ENCODE assay signal across 20 cellular contexts in the genomic region with DNA sequence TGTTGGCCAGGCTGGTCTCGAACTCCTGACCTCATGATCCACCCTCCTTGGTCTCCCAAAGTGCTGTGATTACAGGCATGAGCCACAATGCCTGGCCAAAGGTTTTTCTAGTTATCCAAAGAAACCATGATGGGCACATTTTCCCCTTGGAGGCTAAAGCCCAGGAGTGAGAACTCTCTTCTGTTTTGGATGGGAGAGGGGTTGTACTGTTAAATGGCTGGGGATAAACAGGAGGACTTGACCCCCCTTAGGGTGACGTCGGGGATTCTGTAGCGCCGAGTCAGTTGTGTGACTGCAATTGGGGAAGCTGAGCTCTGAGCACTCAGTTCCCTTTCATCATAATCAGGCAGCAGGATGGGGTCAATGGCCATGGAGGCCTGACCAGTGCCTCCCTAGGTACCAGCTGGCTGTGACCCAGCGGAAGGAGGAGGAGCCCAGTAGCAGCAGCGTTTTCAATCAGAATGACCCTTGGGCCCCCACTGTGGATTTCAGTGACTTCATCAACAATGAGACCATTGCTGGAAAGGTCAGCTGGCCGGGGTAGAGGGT. TPM values are rescaled to one million over a fixed set of nuclear protein-coding genes. Genes with fewer than 3 reads are reported as not detected.
"Had no signal": no experiment of that assay in that cellular context is flagged by ENCODE, and none has a peak within 500 bp of the region (broad histone marks: within the 10 kb centered on the region; RNA-seq: fewer than 3 reads in every experiment).

No MANE protein-coding gene starts in this region.

- H3K9me3 ChIP-seq: vagina had no signal

- H3K4me1 ChIP-seq: foreskin keratinocyte had no signal

- H3K36me3 ChIP-seq: brain microvascular endothelial cell, vagina had no signal

- H3K27me3 ChIP-seq: brain microvascular endothelial cell, vagina had no signal

- ATAC-seq: foreskin keratinocyte; left cardiac atrium; natural killer cell; right cardiac atrium; stimulated activated naive CD8-positive, alpha-beta T cell treated with anti-CD3 and anti-CD28 coated beads, Interleukin-15, amount 100 ng/mL, for 72 hours had no signal

- DNase-seq: activated CD4-positive, alpha-beta T cell treated with anti-CD3 and anti-CD28 coated beads, Interleukin-2, amount 10 ng/mL, durations not matched to agents 7 days and 5 days; activated naive CD8-positive, alpha-beta T cell treated with anti-CD3 and anti-CD28 coated beads, Interleukin-2, amount 10 ng/mL, durations not matched to agents 7 days and 5 days; anterior cingulate cortex; brain microvascular endothelial cell; cortex of kidney; effector CD8-positive, alpha-beta T cell; foreskin keratinocyte; left cardiac atrium; mammary epithelial cell; natural killer cell; nucleus accumbens; posterior cingulate gyrus; right cardiac atrium; stimulated activated CD4-positive, alpha-beta T cell treated with anti-CD3 and anti-CD28 coated beads, Interleukin-1b, Interleukin-23, amount 100 ng/mL, for 48 hours; stimulated activated naive CD8-positive, alpha-beta T cell treated with anti-CD3 and anti-CD28 coated beads, Interleukin-15, amount 100 ng/mL, for 72 hours had no signal

- H3K27ac ChIP-seq: brain microvascular endothelial cell, foreskin keratinocyte, vagina had no signal

RNA-seq across cellular contexts. Expression of a gene that starts 45.5 kb away (rescaled TPM):
- total RNA-seq: activated CD4-positive, alpha-beta T cell treated with anti-CD3 and anti-CD28 coated beads, Interleukin-2, amount 10 ng/mL, durations not matched to agents 7 days and 5 days; activated naive CD8-positive, alpha-beta T cell treated with anti-CD3 and anti-CD28 coated beads, Interleukin-2, amount 10 ng/mL, durations not matched to agents 7 days and 5 days; activated T-helper 1 cell treated with anti-CD3 and anti-CD28 coated beads, Interleukin-12 subunit alpha, Interleukin-12 subunit beta, Interleukin-2, Interleukin-4 antibody, amounts not matched to agents 30 ng/mL and 10 ng/mL and 1 ng/mL, durations not matched to agents 14 hours and 24 hours and 36 hours; endothelial cell of umbilical vein; foreskin keratinocyte; left cardiac atrium; mammary epithelial cell; mononuclear cell; natural killer cell; right cardiac atrium; T-helper 2 cell treated with Interferon-gamma antibody and Interleukin-4, amounts not matched to agents 100 ng/mL and 5 ng/mL, for 36 hours; vagina had no signal
- polyA plus RNA-seq: endothelial cell of umbilical vein, foreskin keratinocyte, mammary epithelial cell, right cardiac atrium had no signal
